ENCODE assay signal across 34 cellular contexts in the genomic region with DNA sequence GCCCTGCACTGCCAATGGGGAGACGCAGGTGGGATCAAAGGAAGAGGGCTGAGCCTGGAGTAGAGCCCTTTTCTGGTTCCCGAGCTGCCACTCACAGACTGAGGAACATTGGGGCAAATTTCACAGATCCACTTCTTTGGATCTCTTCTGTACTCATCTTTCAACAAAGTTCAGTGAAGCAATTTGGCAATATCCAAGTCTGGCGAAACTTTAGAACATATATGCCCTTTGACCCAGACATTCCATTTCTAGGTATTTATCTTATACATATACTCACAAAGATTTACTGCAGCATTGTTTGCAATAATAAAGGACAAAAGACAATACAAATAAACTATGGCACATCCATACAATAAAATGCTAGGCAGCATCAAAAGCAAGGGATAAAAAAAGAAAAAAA. TPM values are rescaled to one million over a fixed set of nuclear protein-coding genes. Genes with fewer than 3 reads are reported as not detected.
"Had no signal": no experiment of that assay in that cellular context is flagged by ENCODE, and none has a peak within 500 bp of the region (broad histone marks: within the 10 kb centered on the region; RNA-seq: fewer than 3 reads in every experiment).

No MANE protein-coding gene starts in this region.

- H3K4me3 ChIP-seq: colonic mucosa, coronary artery, dorsolateral prefrontal cortex, esophagus muscularis mucosa, esophagus squamous epithelium, gastrocnemius medialis, gastroesophageal sphincter, heart left ventricle, heart right ventricle had no signal

- FAIRE-seq: colon, endometrium, endothelial cell of umbilical vein, frontal cortex had no signal

- ATAC-seq: effector memory CD8-positive, alpha-beta T cell; esophagus mucosa; foreskin keratinocyte; gastrocnemius medialis; gastroesophageal sphincter; heart left ventricle; heart right ventricle had no signal

- DNase-seq: colonic mucosa; cortex of kidney; dermis blood vessel endothelial cell; dorsolateral prefrontal cortex; effector CD4-positive, alpha-beta T cell; effector CD8-positive, alpha-beta T cell; effector memory CD4-positive, alpha-beta T cell; effector memory CD8-positive, alpha-beta T cell; endodermal cell; erythroblast; esophagus squamous epithelium; foreskin fibroblast; foreskin keratinocyte; foreskin melanocyte; gastrocnemius medialis; glutamatergic neuron; head of caudate nucleus; heart left ventricle; heart right ventricle had no signal

- H3K4me1 ChIP-seq: colonic mucosa had no signal

- H3K27ac Mint-ChIP-seq: dendritic cell treated with granulocyte-macrophage colony-stimulating factor and Interleukin-4, amounts not matched to agents 40 ng/mL and 50 ng/mL, for 4 days; effector memory CD8-positive, alpha-beta T cell; endodermal cell had no signal

- H3K4me3 Mint-ChIP-seq: dendritic cell treated with granulocyte-macrophage colony-stimulating factor and Interleukin-4, amounts not matched to agents 40 ng/mL and 50 ng/mL, for 4 days; effector memory CD8-positive, alpha-beta T cell; endodermal cell had no signal

- H3K9me3 ChIP-seq: colonic mucosa, esophagus muscularis mucosa, esophagus squamous epithelium, gastrocnemius medialis, gastroesophageal sphincter, heart left ventricle, heart right ventricle had no signal

- H3K36me3 ChIP-seq: colonic mucosa, esophagus squamous epithelium, gastrocnemius medialis, heart left ventricle, heart right ventricle had no signal

- H3K9me3 Mint-ChIP-seq: dendritic cell treated with granulocyte-macrophage colony-stimulating factor and Interleukin-4, amounts not matched to agents 40 ng/mL and 50 ng/mL, for 4 days; effector memory CD8-positive, alpha-beta T cell; endodermal cell had no signal

- H3K27ac ChIP-seq: colonic mucosa, coronary artery, dorsolateral prefrontal cortex, epithelial cell of prostate, esophagus muscularis mucosa, esophagus squamous epithelium, foreskin keratinocyte, gastrocnemius medialis, gastroesophageal sphincter, heart left ventricle, heart right ventricle had no signal

- H3K27me3 ChIP-seq: colonic mucosa, dorsolateral prefrontal cortex, esophagus muscularis mucosa, esophagus squamous epithelium, foreskin keratinocyte, gastrocnemius medialis, gastroesophageal sphincter, heart left ventricle had no signal

RNA-seq across cellular contexts. Expression of a gene that starts 18.0 kb away (rescaled TPM):
- total RNA-seq: dermis blood vessel endothelial cell, epithelial cell of proximal tubule had no signal

RNA-seq across cellular contexts. Expression of a gene that starts 19.6 kb away (rescaled TPM):
- total RNA-seq: dermis blood vessel endothelial cell, dermis microvascular lymphatic vessel endothelial cell, endothelial cell of umbilical vein, fibroblast of lung, fibroblast of villous mesenchyme, glomerular endothelial cell had no signal
